8 cellular contexts compared by ENCODE assay signal in genomic region chr16:11793840-11794239, GRCh38. TPM values are rescaled to one million over a fixed set of nuclear protein-coding genes. Genes with fewer than 3 reads are reported as not detected.
DNase-seq lines count a peak whose midpoint lies in the region; ATAC-seq and TF ChIP-seq lines count a peak whose summit lies in the region.

No MANE protein-coding gene starts in this region.

- H3K4me3 Mint-ChIP-seq in activated CD8-positive, alpha-beta memory T cell treated with anti-CD3 and anti-CD28 coated beads, Interleukin-2, amount 10 ng/mL, durations not matched to agents 7 days and 5 days: peak overlapping the region; percentile 15
- no peak overlapping the region for H3K4me3 Mint-ChIP-seq in WTC11
- no peak overlapping the region for H3K4me3 Mint-ChIP-seq in stimulated activated naive B cell treated with anti-CD40 and anti-IgM and Interleukin-4, amounts not matched to agents 10 μg/mL and 1 μg/mL and 100 μg/mL, for 72 hours

- no peaks in the 10 kb centered on the region for H3K9me3 Mint-ChIP-seq in activated CD8-positive, alpha-beta memory T cell treated with anti-CD3 and anti-CD28 coated beads, Interleukin-2, amount 10 ng/mL, durations not matched to agents 7 days and 5 days (ENCODE audit: low read depth)
- H3K9me3 Mint-ChIP-seq in WTC11: no peaks in the 10 kb centered on the region
- H3K9me3 Mint-ChIP-seq in stimulated activated naive B cell treated with anti-CD40 and anti-IgM and Interleukin-4, amounts not matched to agents 10 μg/mL and 1 μg/mL and 100 μg/mL, for 72 hours: no peaks in the 10 kb centered on the region

- no peak for DNase-seq in activated CD8-positive, alpha-beta memory T cell treated with anti-CD3 and anti-CD28 coated beads, Interleukin-2, amount 10 ng/mL, durations not matched to agents 7 days and 5 days
- DNase-seq in activated CD8-positive, alpha-beta memory T cell treated with anti-CD3 and anti-CD28 coated beads for 24 hours: no peak
- DNase-seq in WTC11 (ENCODE audit: low spot score): no peak
- DNase-seq in left ventricle myocardium superior: peak; percentile 54
- no peak for DNase-seq in stimulated activated naive B cell treated with anti-CD40 and anti-IgM and Interleukin-4, amounts not matched to agents 10 μg/mL and 1 μg/mL and 100 μg/mL, for 72 hours
- DNase-seq in GF-D8 (lab: John Stamatoyannopoulos, UW): no peak
- no peak for DNase-seq in globus pallidus (ENCODE audit: low spot score)

- H3K36me3 Mint-ChIP-seq in activated CD8-positive, alpha-beta memory T cell treated with anti-CD3 and anti-CD28 coated beads, Interleukin-2, amount 10 ng/mL, durations not matched to agents 7 days and 5 days: peaks cover 29% of the 10 kb centered on the region
- peaks cover 7% of the 10 kb centered on the region; the same call in 1 of the 2 replicates for H3K36me3 Mint-ChIP-seq in WTC11
- H3K36me3 Mint-ChIP-seq in stimulated activated naive B cell treated with anti-CD40 and anti-IgM and Interleukin-4, amounts not matched to agents 10 μg/mL and 1 μg/mL and 100 μg/mL, for 72 hours: peaks cover 32 to 33% of the 10 kb centered on the region in 2 donors

- H3K4me1 Mint-ChIP-seq in activated CD8-positive, alpha-beta memory T cell treated with anti-CD3 and anti-CD28 coated beads, Interleukin-2, amount 10 ng/mL, durations not matched to agents 7 days and 5 days: peaks cover 71% of the 10 kb centered on the region
- peaks cover 31% of the 10 kb centered on the region for H3K4me1 Mint-ChIP-seq in WTC11
- H3K4me1 Mint-ChIP-seq in stimulated activated naive B cell treated with anti-CD40 and anti-IgM and Interleukin-4, amounts not matched to agents 10 μg/mL and 1 μg/mL and 100 μg/mL, for 72 hours: peaks cover 38 to 73% of the 10 kb centered on the region in 2 donors

- no peaks in the 10 kb centered on the region for H3K27me3 Mint-ChIP-seq in activated CD8-positive, alpha-beta memory T cell treated with anti-CD3 and anti-CD28 coated beads, Interleukin-2, amount 10 ng/mL, durations not matched to agents 7 days and 5 days
- H3K27me3 Mint-ChIP-seq in WTC11 (ENCODE audit: low read depth): no peaks in the 10 kb centered on the region
- no peaks in the 10 kb centered on the region for H3K27me3 Mint-ChIP-seq in stimulated activated naive B cell treated with anti-CD40 and anti-IgM and Interleukin-4, amounts not matched to agents 10 μg/mL and 1 μg/mL and 100 μg/mL, for 72 hours

- CTCF ChIA-PET in activated CD8-positive, alpha-beta memory T cell treated with anti-CD3 and anti-CD28 coated beads, Interleukin-2, amount 10 ng/mL, durations not matched to agents 7 days and 5 days (lab: Charles Lee): interaction anchor here (1.0 to 1.2 kb wide), 3 partner anchors 18 to 274 kb away, joined by 3 read pairs; no protein-coding TSS in a partner anchor
- CTCF ChIA-PET in WTC11 (lab: Charles Lee): no interaction called here

- intact Hi-C loops in left ventricle myocardium superior (cut with micrococcal nuclease): loop anchor here (10.0 kb wide), 1 partner anchor 49 kb away; the partner anchor contains the start of gene TXNDC11

- ATAC-seq in activated CD8-positive, alpha-beta memory T cell treated with anti-CD3 and anti-CD28 coated beads, Interleukin-2, amount 10 ng/mL, durations not matched to agents 7 days and 5 days: no peak
- ATAC-seq in WTC11: no peak
- no peak for ATAC-seq in left ventricle myocardium superior
- ATAC-seq in stimulated activated naive B cell treated with anti-CD40 and anti-IgM and Interleukin-4, amounts not matched to agents 10 μg/mL and 1 μg/mL and 100 μg/mL, for 72 hours (replicated peaks): no peak
- ATAC-seq in GM21423 (IDR thresholded peaks at IDR 0.05; ENCODE audit: unreplicated experiment): no peak

- POLR2A ChIA-PET in WTC11 (lab: Charles Lee): no interaction called here

- H3K27ac Mint-ChIP-seq in activated CD8-positive, alpha-beta memory T cell treated with anti-CD3 and anti-CD28 coated beads, Interleukin-2, amount 10 ng/mL, durations not matched to agents 7 days and 5 days: peak overlapping the region; percentile 92
- H3K27ac Mint-ChIP-seq in WTC11: peak overlapping the region; percentile 34; the same call in 1 of the 2 replicates
- H3K27ac Mint-ChIP-seq in stimulated activated naive B cell treated with anti-CD40 and anti-IgM and Interleukin-4, amounts not matched to agents 10 μg/mL and 1 μg/mL and 100 μg/mL, for 72 hours: peak overlapping the region; percentile 47

- TF ChIP-seq CTCF in WTC11 (IDR thresholded peaks at IDR 0.05): no peak

TF ChIP-seq in WTC11, 78 proteins besides CTCF, POLR2A, EP300 and RAD21 (continues in another document):
- TF ChIP-seq SOX15 (CRISPR knock-in tag; IDR thresholded peaks at IDR 0.05) (no peak), CBFB (CRISPR knock-in tag; IDR thresholded peaks at IDR 0.05; ENCODE audit: low read depth) (no peak), USF2 (CRISPR knock-in tag; IDR thresholded peaks at IDR 0.05) (no peak), ARID4B (CRISPR knock-in tag; IDR thresholded peaks at IDR 0.05; ENCODE audit: borderline replicate concordance) (no peak), GRHL2 (CRISPR knock-in tag; IDR thresholded peaks at IDR 0.05; ENCODE audit: insufficient replicate concordance, severe bottlenecking) (no peak), ATF2 (CRISPR knock-in tag; IDR thresholded peaks at IDR 0.05; ENCODE audit: borderline replicate concordance, low read depth) (no peak), ZMAT4 (CRISPR knock-in tag; IDR thresholded peaks at IDR 0.05) (no peak), OVOL2 (CRISPR knock-in tag; IDR thresholded peaks at IDR 0.05; ENCODE audit: borderline replicate concordance) (no peak)

RNA-seq across cellular contexts. Expression of gene ZC3H7A, which starts 3.2 kb away (rescaled TPM):
- total RNA-seq in activated CD8-positive, alpha-beta memory T cell treated with anti-CD3 and anti-CD28 coated beads, Interleukin-2, amount 10 ng/mL, durations not matched to agents 7 days and 5 days: 10 to 100 TPM; 70.7 to 85.9 TPM
- 39.9 to 45.9 TPM (median 43.0 TPM) in 3 replicates for total RNA-seq in WTC11 (2021)
- total RNA-seq in left ventricle myocardium superior: 24.5 TPM

RNA-seq across cellular contexts. Expression of gene TXNDC11, which starts 51.2 kb away (rescaled TPM):
- total RNA-seq in activated CD8-positive, alpha-beta memory T cell treated with anti-CD3 and anti-CD28 coated beads, Interleukin-2, amount 10 ng/mL, durations not matched to agents 7 days and 5 days: 10 to 100 TPM; 41.3 to 47.2 TPM
- total RNA-seq in WTC11 (2021) (11.1 to 11.5 TPM (median 11.4 TPM) in 3 replicates), left ventricle myocardium superior (20.8 TPM)

RNA-seq across cellular contexts. Expression of gene RSL1D1, which starts 57.5 kb away (rescaled TPM):
- total RNA-seq in activated CD8-positive, alpha-beta memory T cell treated with anti-CD3 and anti-CD28 coated beads, Interleukin-2, amount 10 ng/mL, durations not matched to agents 7 days and 5 days: 100 to 1,000 TPM; 128 to 221 TPM
- total RNA-seq in WTC11 (2021): 203 to 227 TPM (median 216 TPM) in 3 replicates
- total RNA-seq in left ventricle myocardium superior: 119 TPM

Comparison
In these comparisons a context has a peak if more than half of its experiments do, and no peak if none do; other contexts are left out.
1. H3K27ac Mint-ChIP-seq: peak in every context shown above with its lines; median percentile 92 in activated CD8-positive, alpha-beta memory T cell treated with anti-CD3 and anti-CD28 coated beads, Interleukin-2, amount 10 ng/mL, durations not matched to agents 7 days and 5 days; 47 in stimulated activated naive B cell treated with anti-CD40 and anti-IgM and Interleukin-4, amounts not matched to agents 10 μg/mL and 1 μg/mL and 100 μg/mL, for 72 hours; 34 in WTC11.